Comparison of ENCODE assay signal across 1 cellular context in the genomic region with DNA sequence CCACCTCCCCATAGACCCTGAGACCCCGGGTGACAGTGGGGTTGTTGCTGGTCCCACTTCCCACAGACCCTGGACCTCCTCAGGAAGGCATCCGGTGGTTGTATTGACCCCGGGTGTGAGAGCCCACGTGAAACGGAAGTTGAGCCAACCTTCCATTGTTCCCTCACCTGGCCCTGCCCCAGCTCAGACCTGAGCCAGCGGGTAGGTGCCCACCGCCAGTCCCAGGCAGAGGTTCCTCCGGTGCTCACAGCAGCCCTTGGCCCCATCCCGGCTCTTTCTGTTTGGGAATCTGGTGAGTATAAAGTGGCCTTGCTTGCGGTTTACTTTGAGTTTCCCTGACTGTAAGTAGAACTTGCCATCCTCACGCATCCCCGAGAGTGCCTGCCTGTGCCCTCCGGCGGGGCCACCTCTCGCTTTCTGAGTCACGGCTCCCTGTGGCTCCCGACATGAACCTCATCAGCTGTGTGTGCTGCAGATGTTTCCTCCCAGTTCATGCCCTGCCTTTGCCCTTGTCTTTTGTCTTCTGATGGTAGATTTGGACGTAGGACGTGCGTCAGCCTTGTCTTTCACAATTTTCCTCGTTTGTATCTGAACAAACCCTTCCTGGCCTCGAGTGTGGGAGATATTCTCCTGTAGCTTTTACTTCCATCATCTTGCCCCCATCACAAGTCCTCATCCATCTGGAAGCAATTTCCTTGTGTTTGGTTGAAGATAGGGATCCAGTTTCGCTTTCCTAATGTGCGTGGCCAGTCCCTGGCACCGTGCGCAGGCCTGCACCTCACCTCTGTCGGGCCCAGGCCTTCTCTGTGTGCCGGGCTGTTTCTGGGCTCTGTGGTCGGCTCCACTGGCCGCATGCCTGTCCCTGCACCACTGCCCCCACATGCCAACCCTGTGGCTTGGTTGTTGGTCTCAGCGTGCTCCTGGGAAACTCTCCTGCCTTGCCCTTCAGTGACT.
TF ChIP-seq lines count a peak whose summit lies in the region.

No MANE protein-coding gene starts in this region.

TF ChIP-seq in H1, 55 proteins besides CTCF, POLR2A, EP300 and RAD21:
- TF ChIP-seq MAFK (IDR thresholded peaks at IDR 0.05; ENCODE audit: low read depth, low read length) = no peak
TF ChIP-seq in H1: peak in this region for 0.
